Comparison of ENCODE assay signal across 24 cellular contexts in the genomic region with DNA sequence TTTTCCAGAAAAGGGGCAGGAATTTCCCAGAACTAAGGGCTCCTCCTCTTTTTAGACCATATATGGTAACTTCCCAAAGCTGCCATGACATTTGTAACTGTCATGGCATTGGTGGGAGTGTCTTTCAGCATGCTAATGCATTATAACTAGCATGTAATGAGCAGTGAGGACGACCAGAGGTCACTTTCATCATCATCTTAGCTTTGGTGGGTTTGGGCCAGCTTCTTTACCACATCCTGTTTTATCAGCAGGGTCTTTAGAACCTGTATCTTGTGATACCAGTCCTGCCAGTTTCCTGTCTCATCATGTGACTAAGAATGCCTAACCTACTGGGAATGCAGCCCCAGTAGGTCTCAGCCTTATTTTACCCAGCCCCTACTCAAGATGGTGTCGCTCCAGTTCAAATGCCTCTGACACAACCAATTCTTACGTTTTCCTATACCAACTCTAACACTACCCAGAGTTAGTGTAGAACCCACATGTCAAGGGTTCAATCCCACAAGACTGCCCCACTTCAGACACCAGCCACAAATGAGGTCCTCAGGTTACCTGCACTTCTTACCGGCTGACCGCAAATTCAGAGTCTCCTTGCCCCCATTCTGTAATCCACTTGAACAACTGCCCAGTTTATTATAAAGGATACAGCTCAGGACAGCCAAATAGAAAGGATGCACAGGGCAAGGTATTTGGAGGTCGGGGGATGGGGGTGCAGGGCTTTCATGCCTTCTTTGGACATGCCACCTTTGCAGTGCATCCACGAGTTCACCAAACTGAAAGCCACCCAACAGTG. TPM values are rescaled to one million over a fixed set of nuclear protein-coding genes. Genes with fewer than 3 reads are reported as not detected.
DNase-seq lines count a peak whose midpoint lies in the region; ATAC-seq and TF ChIP-seq lines count a peak whose summit lies in the region.
"Had no signal": no experiment of that assay in that cellular context is flagged by ENCODE, and none has a peak within 500 bp of the region (broad histone marks: within the 10 kb centered on the region; RNA-seq: fewer than 3 reads in every experiment).

No MANE protein-coding gene starts in this region.

- H3K27me3 Mint-ChIP-seq in GM23338 (ENCODE audit: insufficient read depth, low read depth, poor library complexity), result peaks cover 3% of the 10 kb centered on the region
- peaks cover 10% of the 10 kb centered on the region for H3K27me3 Mint-ChIP-seq in activated CD8-positive, alpha-beta T cell treated with anti-CD3 and anti-CD28 coated beads for 36 hours

- POLR2A ChIA-PET in activated CD8-positive, alpha-beta T cell treated with anti-CD3 and anti-CD28 coated beads for 36 hours (lab: Charles Lee), result interaction anchor here (0.7 kb wide), 1 partner anchor 204 kb away, joined by 3 read pairs; no protein-coding TSS in a partner anchor

- peaks cover 38% of the 10 kb centered on the region for H3K4me1 ChIP-seq in GM23338 (ENCODE audit: insufficient read depth)
- H3K4me1 ChIP-seq: adrenal gland, breast epithelium, right atrium auricular region had no signal

- no peak for DNase-seq in GM23338 (ENCODE audit: low spot score)
- DNase-seq in MV-4-11 (lab: John Stamatoyannopoulos, UW), result peak; percentile 17
- DNase-seq in activated CD8-positive, alpha-beta T cell treated with anti-CD3 and anti-CD28 coated beads for 36 hours, result peak; percentile 22
- DNase-seq in kidney tubule cell (ENCODE audit: low spot score), result peak; percentile 49
- no peak for DNase-seq in activated T-cell treated with anti-CD3 and anti-CD28 coated beads, Interleukin-2, amount 50 U/mL, for 48 hours
- DNase-seq in iPS-NIHi7 (ENCODE audit: extremely low spot score), result no peak
- DNase-seq: activated CD4-positive, alpha-beta T cell treated with anti-CD3 and anti-CD28 coated beads, Interleukin-2, amount 10 ng/mL, durations not matched to agents 7 days and 5 days; adrenal gland; cortex of kidney; foreskin fibroblast; KG1; kidney glomerular epithelial cell; NCI-H1092; NCI-H2081 treated with DMSO at 0.1 percent for 48 hours; NCI-H510A treated with DMSO at 0.1 percent for 48 hours; SHP77; stimulated activated CD4-positive, alpha-beta T cell treated with anti-CD3 and anti-CD28 coated beads, Interleukin-12 subunit alpha, Interleukin-12 subunit beta, amount 100 ng/mL, for 4 hours had no signal

- peak overlapping the region; percentile 44 for H2AFZ ChIP-seq in GM23338

- peaks cover 4% of the 10 kb centered on the region; the same call in 1 of the 3 replicates for H3K36me3 Mint-ChIP-seq in GM23338 (ENCODE audit: low read depth)
- no peaks in the 10 kb centered on the region for H3K36me3 Mint-ChIP-seq in activated CD8-positive, alpha-beta T cell treated with anti-CD3 and anti-CD28 coated beads for 36 hours (ENCODE audit: low read depth)

- no peak overlapping the region; the same call in 1 of the 2 replicates for H3K27ac Mint-ChIP-seq in GM23338
- H3K27ac Mint-ChIP-seq in activated CD8-positive, alpha-beta T cell treated with anti-CD3 and anti-CD28 coated beads for 36 hours, result no peak overlapping the region
- H3K27ac Mint-ChIP-seq: activated CD4-positive, alpha-beta T cell treated with anti-CD3 and anti-CD28 coated beads, Interleukin-2, amount 10 ng/mL, durations not matched to agents 7 days and 5 days; memory B cell had no signal

- H3K27ac ChIP-seq in GM23338 (ENCODE audit: low read depth), result peak overlapping the region; percentile 60; the same call in 1 of the 2 replicates
- H3K27ac ChIP-seq: adrenal gland, breast epithelium, right atrium auricular region had no signal

- H3K4me3 Mint-ChIP-seq in GM23338, result no peak overlapping the region
- H3K4me3 Mint-ChIP-seq in activated CD8-positive, alpha-beta T cell treated with anti-CD3 and anti-CD28 coated beads for 36 hours, result no peak overlapping the region
- H3K4me3 Mint-ChIP-seq: activated CD4-positive, alpha-beta T cell treated with anti-CD3 and anti-CD28 coated beads, Interleukin-2, amount 10 ng/mL, durations not matched to agents 7 days and 5 days; memory B cell had no signal

- no peaks in the 10 kb centered on the region for H3F3A ChIP-seq in GM23338 (replicated peaks; ENCODE audit: low read depth)

- no peaks in the 10 kb centered on the region for H3K79me2 ChIP-seq in GM23338 (replicated peaks; ENCODE audit: insufficient read depth)

- H3K27me3 ChIP-seq in GM23338 (ENCODE audit: insufficient read depth), result no peaks in the 10 kb centered on the region
- H3K27me3 ChIP-seq: right atrium auricular region had no signal

- ATAC-seq in GM23338 (no peak), HG02981 (IDR thresholded peaks at IDR 0.05; ENCODE audit: unreplicated experiment) (no peak), GM21423 (IDR thresholded peaks at IDR 0.05; ENCODE audit: unreplicated experiment) (no peak)
- ATAC-seq in activated CD8-positive, alpha-beta T cell treated with anti-CD3 and anti-CD28 coated beads for 36 hours, result no peak

- no peaks in the 10 kb centered on the region for H4K20me1 ChIP-seq in GM23338 (replicated peaks; ENCODE audit: insufficient read depth)

- peaks cover 39% of the 10 kb centered on the region for H3K4me1 Mint-ChIP-seq in GM23338
- H3K4me1 Mint-ChIP-seq in activated CD8-positive, alpha-beta T cell treated with anti-CD3 and anti-CD28 coated beads for 36 hours (ENCODE audit: low read depth), result peaks cover 25% of the 10 kb centered on the region
- H3K4me1 Mint-ChIP-seq: memory B cell had no signal

- TF ChIP-seq CTCF in GM23338 (conservative IDR thresholded peaks at IDR 0.05; ENCODE audit: low read depth in 2 of 2), result no peak
- TF ChIP-seq CTCF in activated CD8-positive, alpha-beta T cell treated with anti-CD3 and anti-CD28 coated beads for 36 hours (IDR thresholded peaks at IDR 0.05), result no peak

- peak overlapping the region; percentile 68 for H3K4me2 ChIP-seq in GM23338

- CTCF ChIA-PET in activated CD8-positive, alpha-beta T cell treated with anti-CD3 and anti-CD28 coated beads for 36 hours (lab: Charles Lee), result no interaction called here

- H3K9me3 Mint-ChIP-seq in GM23338, result peaks cover 7% of the 10 kb centered on the region
- H3K9me3 Mint-ChIP-seq in activated CD8-positive, alpha-beta T cell treated with anti-CD3 and anti-CD28 coated beads for 36 hours, result peaks cover 3% of the 10 kb centered on the region

- peaks cover 17% of the 10 kb centered on the region; the same call in 1 of the 2 replicates for H3K9me2 ChIP-seq in GM23338 (ENCODE audit: insufficient read depth)

- intact Hi-C loops in activated CD8-positive, alpha-beta T cell treated with anti-CD3 and anti-CD28 coated beads for 36 hours (cut with micrococcal nuclease), result no loop called here

- H3K36me3 ChIP-seq in GM23338 (ENCODE audit: insufficient read depth), result 0 out of 2 replicates have a peak, but pooled peaks cover 6% of the 10 kb centered on the region
- H3K36me3 ChIP-seq: adrenal gland, breast epithelium, right atrium auricular region had no signal

- H3K4me3 ChIP-seq in GM23338, result no peak overlapping the region
- H3K4me3 ChIP-seq: adrenal gland, breast epithelium, right atrium auricular region had no signal

TF ChIP-seq in GM23338, 12 proteins besides CTCF, POLR2A, EP300 and RAD21 (continues in another document):
- TF ChIP-seq POLR2AphosphoS5 (IDR thresholded peaks at IDR 0.05; ENCODE audit: low read depth) (no peak), STAT1 (IDR thresholded peaks at IDR 0.05; ENCODE audit: unreplicated experiment) (no peak), JUNB (IDR thresholded peaks at IDR 0.05; ENCODE audit: unreplicated experiment) (no peak), NANOG (IDR thresholded peaks at IDR 0.05; ENCODE audit: borderline replicate concordance) (no peak)
- TF ChIP-seq, protein P1, sequence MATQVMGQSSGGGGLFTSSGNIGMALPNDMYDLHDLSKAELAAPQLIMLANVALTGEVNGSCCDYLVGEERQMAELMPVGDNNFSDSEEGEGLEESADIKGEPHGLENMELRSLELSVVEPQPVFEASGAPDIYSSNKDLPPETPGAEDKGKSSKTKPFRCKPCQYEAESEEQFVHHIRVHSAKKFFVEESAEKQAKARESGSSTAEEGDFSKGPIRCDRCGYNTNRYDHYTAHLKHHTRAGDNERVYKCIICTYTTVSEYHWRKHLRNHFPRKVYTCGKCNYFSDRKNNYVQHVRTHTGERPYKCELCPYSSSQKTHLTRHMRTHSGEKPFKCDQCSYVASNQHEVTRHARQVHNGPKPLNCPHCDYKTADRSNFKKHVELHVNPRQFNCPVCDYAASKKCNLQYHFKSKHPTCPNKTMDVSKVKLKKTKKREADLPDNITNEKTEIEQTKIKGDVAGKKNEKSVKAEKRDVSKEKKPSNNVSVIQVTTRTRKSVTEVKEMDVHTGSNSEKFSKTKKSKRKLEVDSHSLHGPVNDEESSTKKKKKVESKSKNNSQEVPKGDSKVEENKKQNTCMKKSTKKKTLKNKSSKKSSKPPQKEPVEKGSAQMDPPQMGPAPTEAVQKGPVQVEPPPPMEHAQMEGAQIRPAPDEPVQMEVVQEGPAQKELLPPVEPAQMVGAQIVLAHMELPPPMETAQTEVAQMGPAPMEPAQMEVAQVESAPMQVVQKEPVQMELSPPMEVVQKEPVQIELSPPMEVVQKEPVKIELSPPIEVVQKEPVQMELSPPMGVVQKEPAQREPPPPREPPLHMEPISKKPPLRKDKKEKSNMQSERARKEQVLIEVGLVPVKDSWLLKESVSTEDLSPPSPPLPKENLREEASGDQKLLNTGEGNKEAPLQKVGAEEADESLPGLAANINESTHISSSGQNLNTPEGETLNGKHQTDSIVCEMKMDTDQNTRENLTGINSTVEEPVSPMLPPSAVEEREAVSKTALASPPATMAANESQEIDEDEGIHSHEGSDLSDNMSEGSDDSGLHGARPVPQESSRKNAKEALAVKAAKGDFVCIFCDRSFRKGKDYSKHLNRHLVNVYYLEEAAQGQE (IDR thresholded peaks at IDR 0.05; ENCODE audit: unreplicated experiment), result no peak

RNA-seq across cellular contexts. Expression of gene FOXB1, which starts 17.7 kb away (rescaled TPM):
- 3.1 and 4.7 TPM in 2 replicates for total RNA-seq in GM23338 (2014; rRNA removed; shearing (Covaris generic))
- polyA plus RNA-seq in GM23338 (2016; fragmentation: Nextera tagmentation; extraction: Ambion mirVana), result 5.4 and 6.7 TPM in 2 replicates
- total RNA-seq in activated CD8-positive, alpha-beta T cell treated with anti-CD3 and anti-CD28 coated beads for 36 hours, result under 1 TPM; 0.13 to 0.36 TPM
- total RNA-seq: adrenal gland, breast epithelium, osteoblast, right atrium auricular region, ureter had no signal
- polyA plus RNA-seq: adrenal gland had no signal

Comparison
In these comparisons a context has a peak if more than half of its experiments do, and no peak if none do; other contexts are left out.
1. DNase-seq: peak in MV-4-11 (single experiment), activated CD8-positive, alpha-beta T cell treated with anti-CD3 and anti-CD28 coated beads for 36 hours (single experiment) and kidney tubule cell (single experiment); none in GM23338 (single experiment), activated T-cell treated with anti-CD3 and anti-CD28 coated beads, Interleukin-2, amount 50 U/mL, for 48 hours (0 of 2) and iPS-NIHi7 (single experiment).